8 cellular contexts compared by ENCODE assay signal in the genomic region with DNA sequence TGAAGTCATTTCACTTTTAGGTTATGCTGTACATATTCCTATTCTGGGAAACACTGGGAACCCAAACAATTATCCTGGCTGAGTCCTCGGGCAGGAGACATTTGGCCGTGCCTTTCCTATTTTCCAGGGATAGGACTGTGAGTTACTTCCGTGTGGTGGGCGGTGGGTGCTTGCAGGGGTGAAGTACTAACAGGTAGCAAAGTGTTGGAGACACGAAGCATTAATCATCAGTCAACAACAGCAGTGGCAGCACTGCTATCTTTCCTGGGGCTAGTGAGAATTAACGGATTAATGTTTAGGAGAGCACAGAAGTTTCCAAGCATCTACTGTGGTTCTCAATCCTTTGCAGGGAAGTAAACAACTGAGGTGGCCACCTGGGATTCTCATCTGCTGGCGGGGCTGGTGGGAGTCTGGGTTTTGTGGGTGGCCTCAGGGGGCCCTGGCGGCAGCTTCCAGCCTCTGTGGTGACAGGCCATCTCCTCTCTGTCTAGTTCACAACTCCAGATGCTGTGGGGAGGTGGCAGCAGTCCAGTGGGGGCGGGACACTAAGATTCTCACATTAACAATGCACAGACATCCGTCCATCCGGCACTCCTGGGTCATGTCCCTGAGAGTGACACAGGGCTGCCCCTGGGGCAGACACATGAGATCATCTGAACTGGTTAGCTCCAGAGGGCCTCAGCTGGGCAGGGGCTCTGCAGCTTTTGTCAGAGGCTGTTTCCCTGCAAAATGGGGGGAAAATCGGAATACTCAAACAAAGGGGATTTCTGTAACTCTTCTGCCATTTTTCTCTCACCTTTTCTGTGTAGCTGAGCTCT.
DNase-seq lines count a peak whose midpoint lies in the region; ATAC-seq and TF ChIP-seq lines count a peak whose summit lies in the region.

No MANE protein-coding gene starts in this region.

- no peak overlapping the region for H2AFZ ChIP-seq in PC-3 (ENCODE audit: low read length)

- TF ChIP-seq CTCF in CD8-positive, alpha-beta T cell (IDR thresholded peaks at IDR 0.05): no peak
- no peak for TF ChIP-seq CTCF in PC-3 (conservative IDR thresholded peaks at IDR 0.05; ENCODE audit: low read depth, low read length)
- no peak for TF ChIP-seq CTCF in fibroblast of pulmonary artery (IDR thresholded peaks at IDR 0.05; ENCODE audit: low read length, missing control alignments)
- TF ChIP-seq CTCF in neural crest cell (conservative IDR thresholded peaks at IDR 0.05): no peak
- no peak for TF ChIP-seq CTCF in GM10248 (IDR thresholded peaks at IDR 0.05; ENCODE audit: control extremely low read depth, extremely low read depth, low read depth, missing control alignments)
- TF ChIP-seq CTCF in tibial artery (IDR thresholded peaks at IDR 0.05): no peak

- no peaks in the 10 kb centered on the region for H3K27me3 ChIP-seq in CD8-positive, alpha-beta T cell (ENCODE audit: insufficient read depth, low read length)
- no peaks in the 10 kb centered on the region for H3K27me3 ChIP-seq in PC-3 (ENCODE audit: low read length)
- H3K27me3 ChIP-seq in tibial artery: no peaks in the 10 kb centered on the region

- H3K36me3 Mint-ChIP-seq in CD8-positive, alpha-beta T cell: peaks cover 57% of the 10 kb centered on the region
- no peaks in the 10 kb centered on the region for H3K36me3 Mint-ChIP-seq in neural crest cell (ENCODE audit: low read depth)

- peaks cover 71% of the 10 kb centered on the region for H3K4me1 Mint-ChIP-seq in CD8-positive, alpha-beta T cell (ENCODE audit: low read depth)
- peaks cover 44% of the 10 kb centered on the region for H3K4me1 Mint-ChIP-seq in neural crest cell

- peak overlapping the region; percentile 55 for H3K27ac Mint-ChIP-seq in CD8-positive, alpha-beta T cell
- peak overlapping the region; percentile 94 for H3K27ac Mint-ChIP-seq in neural crest cell (ENCODE audit: unreplicated experiment)

- no peaks in the 10 kb centered on the region for H3K9me3 Mint-ChIP-seq in CD8-positive, alpha-beta T cell
- H3K9me3 Mint-ChIP-seq in neural crest cell: no peaks in the 10 kb centered on the region

- H3K79me2 ChIP-seq in PC-3 (ENCODE audit: low read length): no peaks in the 10 kb centered on the region

- no peaks in the 10 kb centered on the region for H3K27me3 Mint-ChIP-seq in CD8-positive, alpha-beta T cell (ENCODE audit: low read depth)
- no peaks in the 10 kb centered on the region for H3K27me3 Mint-ChIP-seq in neural crest cell (ENCODE audit: low read depth)

- no peak overlapping the region for H3K27ac ChIP-seq in CD8-positive, alpha-beta T cell (ENCODE audit: low read depth, low read length)
- H3K27ac ChIP-seq in PC-3 (ENCODE audit: low read length) (no peak overlapping the region), tibial artery (no peak overlapping the region)

- BruUV-seq in PC-3 (replicated peaks; lab: Mats Ljungman, UMichigan): no TSS peak

- no peaks in the 10 kb centered on the region for H3K9me2 ChIP-seq in PC-3 (replicated peaks; ENCODE audit: low read length)

- H3K36me3 ChIP-seq in CD8-positive, alpha-beta T cell (ENCODE audit: insufficient read depth, low read length): peaks cover 4% of the 10 kb centered on the region
- H3K36me3 ChIP-seq in PC-3 (ENCODE audit: low read depth, low read length) (no peaks in the 10 kb centered on the region), tibial artery (no peaks in the 10 kb centered on the region)

- no peak for ATAC-seq in CD8-positive, alpha-beta T cell
- ATAC-seq in PC-3: peak; percentile 20; the same call in 1 of the 2 replicates
- no peak for ATAC-seq in GM19397 (IDR thresholded peaks at IDR 0.05; ENCODE audit: unreplicated experiment)
- ATAC-seq in HG03521 (IDR thresholded peaks at IDR 0.05; ENCODE audit: unreplicated experiment): no peak

- no peak overlapping the region for H3K4me3 Mint-ChIP-seq in CD8-positive, alpha-beta T cell
- H3K4me3 Mint-ChIP-seq in neural crest cell: peak overlapping the region; percentile 54

- H3K9me3 ChIP-seq in CD8-positive, alpha-beta T cell (ENCODE audit: low read length): no peaks in the 10 kb centered on the region
- H3K9me3 ChIP-seq in PC-3 (ENCODE audit: low read length) (no peaks in the 10 kb centered on the region), tibial artery (no peaks in the 10 kb centered on the region)

- H3F3A ChIP-seq in PC-3 (ENCODE audit: low read length, unreplicated experiment): no peaks in the 10 kb centered on the region

- peaks cover 37% of the 10 kb centered on the region for H3K4me1 ChIP-seq in CD8-positive, alpha-beta T cell (ENCODE audit: insufficient read depth, low read length)
- H3K4me1 ChIP-seq in PC-3 (ENCODE audit: insufficient read depth, low read length) (peaks cover 10% of the 10 kb centered on the region; the same call in 1 of the 2 replicates), tibial artery (peaks cover 0 to 34% (median 18%) of the 10 kb centered on the region in 4 donors)

- intact Hi-C loops in CD8-positive, alpha-beta T cell (cut with DNase I, micrococcal nuclease): loop anchor here in 1 of 2 experiments (5.0 kb wide), 1 partner anchor 38 kb away; no protein-coding TSS in a partner anchor
- intact Hi-C loops in PC-3 (cut with micrococcal nuclease): no loop called here
- intact Hi-C loops in tibial artery (cut with DNase I; ENCODE audit: low total_unique reads): no loop called here

- no peak for DNase-seq in CD8-positive, alpha-beta T cell
- DNase-seq in PC-3: no peak
- peak; percentile 42 for DNase-seq in fibroblast of pulmonary artery (ENCODE audit: low read depth)
- DNase-seq in neural crest cell (ENCODE audit: low read depth, low spot score): peak; percentile 31
- no peak for DNase-seq in GM10248 (ENCODE audit: extremely low spot score)
- no peak for DNase-seq in tibial artery

- H3K4me2 ChIP-seq in PC-3 (ENCODE audit: low read length): no peak overlapping the region

- H3K9ac ChIP-seq in PC-3 (ENCODE audit: low read length): no peak overlapping the region

- POLR2A ChIA-PET in CD8-positive, alpha-beta T cell (lab: Charles Lee): no interaction called here
- POLR2A ChIA-PET in PC-3 (lab: Charles Lee; ENCODE audit: unreplicated experiment): no interaction called here
- POLR2A ChIA-PET in GM10248 (lab: Yijun Ruan, JAX): no interaction called here

- no peak overlapping the region for H3K4me3 ChIP-seq in CD8-positive, alpha-beta T cell (ENCODE audit: low read depth, low read length)
- H3K4me3 ChIP-seq in PC-3 (ENCODE audit: low read length) (no peak overlapping the region), fibroblast of pulmonary artery (replicated peaks; ENCODE audit: low read depth, low read length) (no peak overlapping the region), tibial artery (no peak overlapping the region)

- CTCF ChIA-PET in CD8-positive, alpha-beta T cell (lab: Charles Lee): interaction anchor here (1.0 to 2.0 kb wide), 3 partner anchors 17 to 494 kb away, joined by 3 to 5 read pairs (median 4); no protein-coding TSS in a partner anchor
- CTCF ChIA-PET in PC-3 (lab: Charles Lee) (no interaction called here), GM10248 (lab: Yijun Ruan, JAX) (interaction anchor here (1.1 to 2.8 kb wide), 3 partner anchors 8 to 192 kb away, joined by 3 to 7 read pairs (median 6); no protein-coding TSS in a partner anchor)

- no peaks in the 10 kb centered on the region for H4K20me1 ChIP-seq in PC-3 (ENCODE audit: low read length)

Comparison
In these comparisons a context has a peak if more than half of its experiments do, and no peak if none do; other contexts are left out.
1. DNase-seq: peak in fibroblast of pulmonary artery (single experiment) and neural crest cell (single experiment); none in CD8-positive, alpha-beta T cell (0 of 7), PC-3 (single experiment), GM10248 (single experiment) and tibial artery (0 of 2).